In the genomic region with DNA sequence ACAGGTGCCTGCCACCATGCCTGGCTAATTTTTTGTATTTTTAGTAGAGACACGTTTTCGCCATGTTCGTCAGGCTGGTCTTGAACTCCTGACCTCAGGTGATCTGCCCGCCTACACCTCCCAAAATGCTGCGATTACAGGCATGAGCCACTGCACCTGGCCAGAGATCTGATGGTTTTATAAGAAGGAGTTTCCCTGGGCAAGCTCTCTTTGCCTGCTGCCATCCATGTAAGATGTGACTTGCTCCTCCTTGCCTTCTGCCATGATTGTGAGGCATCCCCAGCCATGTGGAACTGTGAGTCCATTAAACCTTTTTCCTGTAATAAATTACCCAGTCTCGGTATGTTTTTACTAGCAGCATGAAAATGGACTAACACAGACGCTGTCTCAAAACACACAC, we compare ENCODE assay signal across 7 cellular contexts. TPM values are rescaled to one million over a fixed set of nuclear protein-coding genes. Genes with fewer than 3 reads are reported as not detected.
"Had no signal": no experiment of that assay in that cellular context is flagged by ENCODE, and none has a peak within 500 bp of the region (broad histone marks: within the 10 kb centered on the region; RNA-seq: fewer than 3 reads in every experiment).

No MANE protein-coding gene starts in this region.

RNA-seq across cellular contexts. Expression of gene AQP10, which starts 11.8 kb away (rescaled TPM):
- total RNA-seq: GM23248, GM23338, H1, H4, H7, H9, HFFc6 had no signal
- polyA plus RNA-seq: GM23248, GM23338, H1 had no signal
